8 cellular contexts compared by ENCODE assay signal in the genomic region with DNA sequence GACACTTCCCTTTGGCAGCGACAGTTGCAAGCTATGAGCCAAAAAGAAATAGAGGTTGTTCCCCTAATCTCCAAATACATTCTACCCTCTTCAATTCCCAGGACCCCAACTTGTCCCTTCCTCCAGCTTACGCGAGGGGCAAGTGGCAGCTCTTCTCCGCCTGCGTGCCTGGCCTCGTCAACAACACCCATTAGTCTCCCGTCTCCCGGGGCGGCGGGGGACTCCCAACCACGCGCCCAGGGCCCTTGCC. TPM values are rescaled to one million over a fixed set of nuclear protein-coding genes. Genes with fewer than 3 reads are reported as not detected.
DNase-seq lines count a peak whose midpoint lies in the region; ATAC-seq and TF ChIP-seq lines count a peak whose summit lies in the region.

No MANE protein-coding gene starts in this region.

- peaks cover 41% of the 10 kb centered on the region for H3K4me1 Mint-ChIP-seq in CD8-positive, alpha-beta T cell (ENCODE audit: low read depth)

- no peak for DNase-seq in CD8-positive, alpha-beta T cell
- DNase-seq in OCI-LY7 (ENCODE audit: low spot score) (no peak), epithelial cell of esophagus (ENCODE audit: low read depth) (no peak), NCI-H446 treated with DMSO at 0.1 percent for 48 hours (lab: John Stamatoyannopoulos, UW) (no peak), NOMO-1 (lab: John Stamatoyannopoulos, UW; ENCODE audit: unreplicated experiment in 2 of 2) (no peak), HCEC 1CT (no peak), NCI-H1436 treated with DMSO at 0.1 percent for 48 hours (lab: John Stamatoyannopoulos, UW) (no peak)

- intact Hi-C loops in CD8-positive, alpha-beta T cell (cut with DNase I, micrococcal nuclease) = loop anchor here (1.0 to 10.0 kb wide), 8 partner anchors 165 to 973 kb away; a partner anchor contains a TSS
- intact Hi-C loops in OCI-LY7 (cut with micrococcal nuclease; ENCODE audit: unreplicated experiment) = loop anchor here (2.0 to 5.0 kb wide), 4 partner anchors 79 to 912 kb away; a partner anchor contains a TSS

- CTCF ChIA-PET in CD8-positive, alpha-beta T cell (lab: Charles Lee) = interaction anchor here (0.6 to 1.6 kb wide), 8 partner anchors 9 to 924 kb away, joined by 3 to 11 read pairs (median 3); no protein-coding TSS in a partner anchor
- CTCF ChIA-PET in OCI-LY7 (lab: Charles Lee; ENCODE audit: unreplicated experiment) = no interaction called here

- no peaks in the 10 kb centered on the region for H3K79me2 ChIP-seq in OCI-LY7 (ENCODE audit: insufficient read depth, low read depth, low read length)

- POLR2A ChIA-PET in CD8-positive, alpha-beta T cell (lab: Charles Lee) = interaction anchor here (1.1 to 3.6 kb wide), 8 partner anchors 10 to 79 kb away, joined by 3 to 19 read pairs (median 4); no protein-coding TSS in a partner anchor
- POLR2A ChIA-PET in OCI-LY7 (lab: Charles Lee) = interaction anchor here (0.6 to 2.6 kb wide), 9 partner anchors 9 to 822 kb away, joined by 3 to 20 read pairs (median 3); no protein-coding TSS in a partner anchor

- no peaks in the 10 kb centered on the region for H3K9me3 Mint-ChIP-seq in CD8-positive, alpha-beta T cell

- BruUV-seq in OCI-LY7 (replicated peaks; lab: Mats Ljungman, UMichigan) = no TSS peak

- peaks cover 28% of the 10 kb centered on the region for H3K4me1 ChIP-seq in CD8-positive, alpha-beta T cell (ENCODE audit: insufficient read depth, low read length)
- H3K4me1 ChIP-seq in OCI-LY7 (ENCODE audit: insufficient read depth, low read length, poor library complexity, severe bottlenecking) = peaks cover 38% of the 10 kb centered on the region
- peaks cover 18 to 20% of the 10 kb centered on the region in 2 experiments for H3K4me1 ChIP-seq in neutrophil (ENCODE audit: control insufficient read depth in 1 of 2, insufficient read depth in 1 of 2, low read depth in 1 of 2, low read length in 1 of 2)

- peaks cover 10% of the 10 kb centered on the region for H3K36me3 Mint-ChIP-seq in CD8-positive, alpha-beta T cell

- H3K4me2 ChIP-seq in OCI-LY7 (ENCODE audit: low read length) = peak overlapping the region; percentile 63

- H3K27me3 Mint-ChIP-seq in CD8-positive, alpha-beta T cell (ENCODE audit: low read depth) = no peaks in the 10 kb centered on the region

- H3K4me3 Mint-ChIP-seq in CD8-positive, alpha-beta T cell = peak overlapping the region; percentile 82

- H3K4me3 ChIP-seq in CD8-positive, alpha-beta T cell (ENCODE audit: low read depth, low read length) = peak overlapping the region; percentile 56
- peak overlapping the region; percentile 69 for H3K4me3 ChIP-seq in OCI-LY7 (ENCODE audit: low read depth, low read length, poor library complexity, severe bottlenecking)
- peak overlapping the region; percentile 42 for H3K4me3 ChIP-seq in epithelial cell of esophagus (ENCODE audit: low read length)
- peak overlapping the region; percentile 65 to 71 for H3K4me3 ChIP-seq in neutrophil (ENCODE audit: low read depth in 1 of 2, low read length in 1 of 2)

- no peaks in the 10 kb centered on the region for H3K9me3 ChIP-seq in CD8-positive, alpha-beta T cell (ENCODE audit: low read length)
- H3K9me3 ChIP-seq in OCI-LY7 (ENCODE audit: low read length) = no peaks in the 10 kb centered on the region
- H3K9me3 ChIP-seq in neutrophil = no peaks in the 10 kb centered on the region

- peak overlapping the region; percentile 80 for H2AFZ ChIP-seq in OCI-LY7 (ENCODE audit: low read length)

- H3K27ac ChIP-seq in CD8-positive, alpha-beta T cell (ENCODE audit: low read depth, low read length) = peak overlapping the region; percentile 55
- H3K27ac ChIP-seq in OCI-LY7 (ENCODE audit: low read depth, low read length, poor library complexity, severe bottlenecking) = no peak overlapping the region
- peak overlapping the region; percentile 74 for H3K27ac ChIP-seq in neutrophil

- no peaks in the 10 kb centered on the region for H3K36me3 ChIP-seq in CD8-positive, alpha-beta T cell (ENCODE audit: insufficient read depth, low read length)
- H3K36me3 ChIP-seq in OCI-LY7 (ENCODE audit: insufficient read depth, low read length) (peaks cover 16% of the 10 kb centered on the region; the same call in 1 of the 2 replicates), neutrophil (no peaks in the 10 kb centered on the region)

- no peaks in the 10 kb centered on the region for H3K9me2 ChIP-seq in OCI-LY7 (ENCODE audit: insufficient read depth, low read length)

- no peaks in the 10 kb centered on the region for H4K20me1 ChIP-seq in OCI-LY7 (ENCODE audit: insufficient read depth, low read length)

- H3K27me3 ChIP-seq in CD8-positive, alpha-beta T cell (ENCODE audit: insufficient read depth, low read length) = no peaks in the 10 kb centered on the region
- H3K27me3 ChIP-seq in neutrophil = peaks cover 44% of the 10 kb centered on the region

- no peak for TF ChIP-seq CTCF in CD8-positive, alpha-beta T cell (IDR thresholded peaks at IDR 0.05)
- TF ChIP-seq CTCF in OCI-LY7 (conservative IDR thresholded peaks at IDR 0.05; ENCODE audit: low read length) (no peak), epithelial cell of esophagus (IDR thresholded peaks at IDR 0.05; ENCODE audit: insufficient read depth, low read depth, low read length, missing control alignments) (no peak), neutrophil (IDR thresholded peaks at IDR 0.05) (no peak)

- no peak for ATAC-seq in CD8-positive, alpha-beta T cell

- H3K27ac Mint-ChIP-seq in CD8-positive, alpha-beta T cell = peak overlapping the region; percentile 88

RNA-seq across cellular contexts. Expression of a gene that starts 0.5 kb away (rescaled TPM):
- 10 to 100 TPM; 20.0 to 20.1 TPM for total RNA-seq in CD8-positive, alpha-beta T cell
- 26.4 and 33.7 TPM in 2 replicates for total RNA-seq in OCI-LY7 (2014; rRNA removed; shearing (Covaris generic))
- 48.6 and 50.4 TPM in 2 replicates for total RNA-seq in OCI-LY7 (2022)
